In the genomic region with DNA sequence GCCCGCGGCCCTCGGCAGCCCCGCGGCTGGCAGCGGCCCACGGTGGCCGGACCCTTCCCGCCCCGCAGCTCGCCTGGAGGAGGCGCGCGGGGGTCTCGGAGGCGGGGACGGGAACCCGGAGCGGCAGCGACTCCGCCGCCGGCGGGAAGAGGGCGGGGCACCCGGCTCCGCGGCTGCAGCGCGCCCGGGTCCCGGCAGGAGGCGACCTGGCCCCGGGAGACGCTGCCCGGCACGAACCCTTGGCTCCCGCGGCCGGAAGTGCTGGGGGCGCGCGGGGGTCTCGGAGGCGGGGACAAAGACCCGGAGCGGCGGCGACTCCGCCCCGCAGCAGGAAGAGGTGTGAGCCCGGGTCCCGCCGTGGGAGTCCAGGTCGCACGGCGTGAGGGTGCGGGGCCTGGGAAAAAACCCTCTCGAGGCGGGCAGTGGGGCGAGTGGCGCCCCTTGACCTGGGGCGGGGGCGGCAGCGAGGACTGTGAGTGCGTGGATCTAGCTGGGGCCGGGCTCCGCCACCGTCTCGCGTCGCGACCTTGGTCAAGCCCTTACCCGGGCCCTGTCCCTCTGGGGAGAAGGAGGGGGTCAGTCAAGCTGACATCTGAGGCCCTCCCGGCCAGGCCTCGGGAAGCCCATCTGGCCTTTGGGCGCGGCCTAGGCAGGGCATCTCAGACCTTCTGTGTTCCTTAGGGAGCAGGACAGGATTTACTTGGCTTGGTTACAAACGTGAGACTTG, we compare ENCODE assay signal across 8 cellular contexts. TPM values are rescaled to one million over a fixed set of nuclear protein-coding genes. Genes with fewer than 3 reads are reported as not detected.
DNase-seq lines count a peak whose midpoint lies in the region; ATAC-seq and TF ChIP-seq lines count a peak whose summit lies in the region.

A gene (minus strand): TSS at position 151 of the 727 bp plus-strand sequence. CDS start 230 bp downstream, outside the sequence.

- peak within 1 kb of the TSS; percentile 68 to 81 for H3K4me3 ChIP-seq in SK-N-SH (ENCODE audit: low read depth in 2 of 2, low read length in 1 of 2)
- peak within 1 kb of the TSS; percentile 82 for H3K4me3 ChIP-seq in osteoblast (ENCODE audit: insufficient read depth, low read length)
- H3K4me3 ChIP-seq in thymus (ENCODE audit: low read length) = peak within 1 kb of the TSS; percentile 67

- peak in 1 of 2 experiments; percentile 10; a peak in 1 of 4 replicates for TF ChIP-seq EP300 in SK-N-SH (IDR thresholded peaks at IDR 0.05; ENCODE audit: borderline replicate concordance in 1 of 2, low read depth in 1 of 2, low read length in 1 of 2)

- H3K36me3 ChIP-seq in KOPT-K1 (ENCODE audit: insufficient read depth, low read length) (no peaks in the 10 kb centered on the region), SK-N-SH (replicated peaks in 1 of 2; ENCODE audit: control insufficient read depth in 1 of 2, insufficient read depth in 2 of 2, low read length in 1 of 2) (no peaks in the 10 kb centered on the region), osteoblast (ENCODE audit: insufficient read depth, low read length) (no peaks in the 10 kb centered on the region), thymus (ENCODE audit: control insufficient read depth, insufficient read depth) (no peaks in the 10 kb centered on the region)

- no peaks in the 10 kb centered on the region for H3K9me3 Mint-ChIP-seq in activated naive CD4-positive, alpha-beta T cell treated with anti-CD3 and anti-CD28 coated beads, Interleukin-2, amount 50 U/mL, for 24 hours
- peaks cover 2% of the 10 kb centered on the region for H3K9me3 Mint-ChIP-seq in glutamatergic neuron (ENCODE audit: unreplicated experiment)

- peaks cover 25% of the 10 kb centered on the region for H3K4me1 Mint-ChIP-seq in activated naive CD4-positive, alpha-beta T cell treated with anti-CD3 and anti-CD28 coated beads, Interleukin-2, amount 50 U/mL, for 24 hours
- H3K4me1 Mint-ChIP-seq in glutamatergic neuron (ENCODE audit: low read depth, unreplicated experiment) = peaks cover 49% of the 10 kb centered on the region

- H3K27ac ChIP-seq in KOPT-K1 (ENCODE audit: low read depth, low read length, poor library complexity, severe bottlenecking) (peak within 1 kb of the TSS; percentile 64), SK-N-SH (ENCODE audit: low read depth in 2 of 2, low read length in 1 of 2) (peak within 1 kb of the TSS; percentile 48 to 74), osteoblast (ENCODE audit: low read depth, low read length) (peak within 1 kb of the TSS; percentile 58), thymus (ENCODE audit: low read depth) (peak within 1 kb of the TSS; percentile 93)

- TF ChIP-seq CTCF in SK-N-SH (IDR thresholded peaks at IDR 0.05) = peak; percentile 57
- peak; percentile 81 for TF ChIP-seq CTCF in glutamatergic neuron (IDR thresholded peaks at IDR 0.05; ENCODE audit: partially characterized antibody, unreplicated experiment)
- TF ChIP-seq CTCF in osteoblast (IDR thresholded peaks at IDR 0.05; ENCODE audit: extremely low read depth, low read depth, low read length) = peak; percentile 37

- no peaks in the 10 kb centered on the region for H3K9me2 ChIP-seq in SK-N-SH

- no peaks in the 10 kb centered on the region for H3K9me3 ChIP-seq in KOPT-K1 (ENCODE audit: insufficient read depth, low read length, poor library complexity, severe bottlenecking)
- H3K9me3 ChIP-seq in SK-N-SH = no peaks in the 10 kb centered on the region
- H3K9me3 ChIP-seq in osteoblast (ENCODE audit: low read depth, low read length) = no peaks in the 10 kb centered on the region
- H3K9me3 ChIP-seq in thymus (ENCODE audit: control insufficient read depth) = no peaks in the 10 kb centered on the region

- ATAC-seq in GM21528 (IDR thresholded peaks at IDR 0.05; ENCODE audit: low FRiP score, unreplicated experiment) = peak; percentile 68

- no peaks in the 10 kb centered on the region for H3K27me3 Mint-ChIP-seq in activated naive CD4-positive, alpha-beta T cell treated with anti-CD3 and anti-CD28 coated beads, Interleukin-2, amount 50 U/mL, for 24 hours
- H3K27me3 Mint-ChIP-seq in glutamatergic neuron (ENCODE audit: unreplicated experiment) = peaks cover 14% of the 10 kb centered on the region

- peak; percentile 62 for TF ChIP-seq RAD21 in SK-N-SH (IDR thresholded peaks at IDR 0.05; ENCODE audit: low read length)

- H3K27me3 ChIP-seq in SK-N-SH (ENCODE audit: insufficient read depth) (no peaks in the 10 kb centered on the region), osteoblast (ENCODE audit: insufficient read depth, low read length) (no peaks in the 10 kb centered on the region), thymus (ENCODE audit: control insufficient read depth, insufficient read depth) (no peaks in the 10 kb centered on the region)

- H3K4me3 Mint-ChIP-seq in activated naive CD4-positive, alpha-beta T cell treated with anti-CD3 and anti-CD28 coated beads, Interleukin-2, amount 50 U/mL, for 24 hours = peak within 1 kb of the TSS; percentile 85
- H3K4me3 Mint-ChIP-seq in glutamatergic neuron (ENCODE audit: unreplicated experiment) = peak within 1 kb of the TSS; percentile 98

- DNase-seq in DMS153 treated with DMSO at 0.1 percent for 48 hours (lab: John Stamatoyannopoulos, UW; ENCODE audit: unreplicated experiment) (peak; percentile 1), SK-N-SH (peak; percentile 99), glutamatergic neuron (peak; percentile 91), osteoblast (ENCODE audit: insufficient read length, low spot score, missing footprints) (peak; percentile 99)

- H4K20me1 ChIP-seq in SK-N-SH (ENCODE audit: insufficient read depth) (no peaks in the 10 kb centered on the region), osteoblast (ENCODE audit: insufficient read depth, low read length) (no peaks in the 10 kb centered on the region)

- peak within 1 kb of the TSS; percentile 81 for H3K9ac ChIP-seq in SK-N-SH

- H3K4me1 ChIP-seq in SK-N-SH (ENCODE audit: control insufficient read depth in 1 of 2, insufficient read depth in 2 of 2, low read depth in 1 of 2, low read length in 1 of 2) = peaks cover 0 to 7% of the 10 kb centered on the region in 2 experiments; a peak in 1 of 4 replicates
- H3K4me1 ChIP-seq in osteoblast (ENCODE audit: insufficient read depth, low read length) = peaks cover 5% of the 10 kb centered on the region
- H3K4me1 ChIP-seq in thymus (ENCODE audit: control insufficient read depth, insufficient read depth, low read length) = peaks cover 37% of the 10 kb centered on the region

- H3K27ac Mint-ChIP-seq in activated naive CD4-positive, alpha-beta T cell treated with anti-CD3 and anti-CD28 coated beads, Interleukin-2, amount 50 U/mL, for 24 hours = peak within 1 kb of the TSS; percentile 74
- peak within 1 kb of the TSS; percentile 99 for H3K27ac Mint-ChIP-seq in glutamatergic neuron (ENCODE audit: unreplicated experiment)

- H2AFZ ChIP-seq in SK-N-SH (ENCODE audit: low read depth) (peak within 1 kb of the TSS; percentile 96), osteoblast (ENCODE audit: low read length) (peak within 1 kb of the TSS; percentile 94)

- H3K79me2 ChIP-seq in SK-N-SH (ENCODE audit: insufficient read depth) (no peaks in the 10 kb centered on the region), osteoblast (ENCODE audit: insufficient read depth, low read length) (no peaks in the 10 kb centered on the region)

- no peaks in the 10 kb centered on the region for H3K36me3 Mint-ChIP-seq in activated naive CD4-positive, alpha-beta T cell treated with anti-CD3 and anti-CD28 coated beads, Interleukin-2, amount 50 U/mL, for 24 hours
- H3K36me3 Mint-ChIP-seq in glutamatergic neuron (ENCODE audit: unreplicated experiment) = no peaks in the 10 kb centered on the region

- H3F3A ChIP-seq in SK-N-SH (replicated peaks; ENCODE audit: insufficient read depth) = peaks cover 6% of the 10 kb centered on the region

- POLR2A ChIA-PET in SK-N-SH (lab: Yijun Ruan, JAX) = interaction anchor here (0.7 to 2.0 kb wide), 4 partner anchors 16 to 620 kb away, joined by 3 to 9 read pairs (median 3); a partner anchor contains a TSS

- WGBS in SK-N-SH (ENCODE audit: low lambda C conversion rate) = 2% methylated on average over 23 of the region's 79 CpGs
- WGBS in thymus = under 1% methylated on average over 78 of the region's 79 CpGs

- CTCF ChIA-PET in SK-N-SH (lab: Yijun Ruan, JAX) = interaction anchor here (0.6 to 8.4 kb wide), 25 partner anchors 10 to 471 kb away, joined by 3 to 72 read pairs (median 4); a partner anchor contains a TSS

- peak within 1 kb of the TSS; percentile 98 for H3K4me2 ChIP-seq in SK-N-SH
- H3K4me2 ChIP-seq in osteoblast (ENCODE audit: insufficient read depth, low read length) = peak within 1 kb of the TSS; percentile 94

TF ChIP-seq in SK-N-SH, 30 proteins besides CTCF, POLR2A, EP300 and RAD21 (continues in another document):
- TF ChIP-seq JUND (IDR thresholded peaks at IDR 0.05) (no peak), FOXJ3 (CRISPR knock-in tag; IDR thresholded peaks at IDR 0.05) (no peak), SMC3 (IDR thresholded peaks at IDR 0.05; ENCODE audit: low read depth, low read length) (peak; percentile 44), TCF12 (IDR thresholded peaks at IDR 0.05) (no peak), EZH2phosphoT487 (IDR thresholded peaks at IDR 0.05; ENCODE audit: borderline replicate concordance, low read depth) (no peak), FOXM1 (IDR thresholded peaks at IDR 0.05; ENCODE audit: low read depth) (no peak), FOSL2 (IDR thresholded peaks at IDR 0.05; ENCODE audit: borderline replicate concordance, low read depth) (no peak), TEAD4 (IDR thresholded peaks at IDR 0.05; ENCODE audit: borderline replicate concordance, insufficient read depth) (no peak), YY1 (IDR thresholded peaks at IDR 0.05; ENCODE audit: low read depth) (0 out of 2 replicates have a peak, but pooled peaks have one; percentile 14), POLR2AphosphoS5 (IDR thresholded peaks at IDR 0.05; ENCODE audit: low read depth, low read length) (peak; percentile 35; the same call in 1 of the 2 replicates), RFX5 (IDR thresholded peaks at IDR 0.05; ENCODE audit: low read length) (no peak)
- TF ChIP-seq, protein P1, sequence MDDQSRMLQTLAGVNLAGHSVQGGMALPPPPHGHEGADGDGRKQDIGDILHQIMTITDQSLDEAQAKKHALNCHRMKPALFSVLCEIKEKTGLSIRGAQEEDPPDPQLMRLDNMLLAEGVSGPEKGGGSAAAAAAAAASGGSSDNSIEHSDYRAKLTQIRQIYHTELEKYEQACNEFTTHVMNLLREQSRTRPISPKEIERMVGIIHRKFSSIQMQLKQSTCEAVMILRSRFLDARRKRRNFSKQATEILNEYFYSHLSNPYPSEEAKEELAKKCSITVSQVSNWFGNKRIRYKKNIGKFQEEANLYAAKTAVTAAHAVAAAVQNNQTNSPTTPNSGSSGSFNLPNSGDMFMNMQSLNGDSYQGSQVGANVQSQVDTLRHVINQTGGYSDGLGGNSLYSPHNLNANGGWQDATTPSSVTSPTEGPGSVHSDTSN (IDR thresholded peaks at IDR 0.05) = no peak

RNA-seq across cellular contexts. Expression of the gene that starts here (rescaled TPM):
- 39.6 and 40.8 TPM in 2 replicates for polyA plus RNA-seq in SK-N-SH (2012; rRNA removed)
- polyA plus RNA-seq in SK-N-SH (2012; cell fraction: cytosol; rRNA removed) = 30.6 and 40.5 TPM in 2 replicates
- 5.9 and 7.6 TPM in 2 replicates for polyA plus RNA-seq in SK-N-SH (2012; cell fraction: nucleus; rRNA removed)
- 131 TPM for total RNA-seq in glutamatergic neuron (ENCODE audit: unreplicated experiment)
- 1.5 and 2.2 TPM in 2 replicates for total RNA-seq in osteoblast
- 11.2 TPM for polyA plus RNA-seq in thymus

Comparison
In these comparisons a context has a peak if more than half of its experiments do, and no peak if none do; other contexts are left out.
1. Peak in every context shown above with its lines: DNase-seq, ATAC-seq, H3K4me3 ChIP-seq and H3K27ac ChIP-seq.
2. RNA of the gene that starts here (total RNA-seq): 131 TPM in glutamatergic neuron (single experiment); 1.5 to 2.2 TPM in osteoblast; every median in the first group is over 10 times any median in the second.
3. DNase-seq: peak in every context shown above with its lines; median percentile 99 in SK-N-SH; 99 in osteoblast; 91 in glutamatergic neuron; 1 in DMS153 treated with DMSO at 0.1 percent for 48 hours.